Comparison of ENCODE assay signal across 18 cellular contexts in the genomic region with DNA sequence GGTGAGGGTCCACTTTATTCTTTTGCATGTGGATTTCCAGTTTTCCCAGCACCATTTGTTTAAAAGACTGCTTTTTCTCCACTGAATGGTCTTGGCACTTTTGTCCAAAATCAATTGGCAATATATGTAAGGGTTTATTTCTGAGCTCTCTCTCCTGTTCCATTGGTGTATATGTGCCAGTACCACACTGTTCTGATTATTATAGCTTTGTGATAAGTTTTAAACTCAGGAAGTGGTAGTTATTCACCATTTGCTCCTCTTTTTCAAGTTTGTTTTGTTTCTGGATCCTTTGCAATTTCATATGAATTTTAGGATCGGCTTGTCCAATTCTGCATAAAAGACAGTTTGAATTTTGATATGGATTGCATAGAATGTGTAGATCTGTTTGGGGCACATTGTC. TPM values are rescaled to one million over a fixed set of nuclear protein-coding genes. Genes with fewer than 3 reads are reported as not detected.
DNase-seq lines count a peak whose midpoint lies in the region; ATAC-seq, FAIRE-seq and TF ChIP-seq lines count a peak whose summit lies in the region.
"Had no signal": no experiment of that assay in that cellular context is flagged by ENCODE, and none has a peak within 500 bp of the region (broad histone marks: within the 10 kb centered on the region; RNA-seq: fewer than 3 reads in every experiment).

No MANE protein-coding gene starts in this region.

- no peak overlapping the region for H3K27ac ChIP-seq in neural progenitor cell
- no peak overlapping the region for H3K27ac ChIP-seq in HepG2 (ENCODE audit: extremely low read length, insufficient read depth, low read length)
- H3K27ac ChIP-seq: BLaER1 treated with 17β-estradiol and CSF1 and Interleukin-3, amounts not matched to agents 10 nM and 100 nM had no signal

- H3K9ac ChIP-seq in neural progenitor cell (no peak overlapping the region), HepG2 (ENCODE audit: insufficient read depth, low read depth, low read length) (no peak overlapping the region)
- H3K9ac ChIP-seq: BLaER1 treated with 17β-estradiol and CSF1 and Interleukin-3, amounts not matched to agents 10 nM and 100 nM had no signal

- H3K27ac Mint-ChIP-seq in activated naive CD4-positive, alpha-beta T cell treated with anti-CD3 and anti-CD28 coated beads, Interleukin-2, amount 50 U/mL, for 24 hours = no peak overlapping the region
- peak overlapping the region in 1 of 3 donors; percentile 20 for H3K27ac Mint-ChIP-seq in IgD-negative memory B cell
- no peak overlapping the region for H3K27ac Mint-ChIP-seq in activated T-helper 17 cell treated with anti-CD3 and anti-CD28 coated beads, Interleukin-2, amount 50 U/mL, for 72 hours
- no peak overlapping the region for H3K27ac Mint-ChIP-seq in neural progenitor cell
- H3K27ac Mint-ChIP-seq: H9 had no signal

- H3K9me3 ChIP-seq in neural progenitor cell (ENCODE audit: low read depth) (no peaks in the 10 kb centered on the region), HepG2 (ENCODE audit: low read length) (peaks cover 5% of the 10 kb centered on the region; the same call in 1 of the 2 replicates)

- H3K36me3 Mint-ChIP-seq in activated naive CD4-positive, alpha-beta T cell treated with anti-CD3 and anti-CD28 coated beads, Interleukin-2, amount 50 U/mL, for 24 hours = peaks cover 37% of the 10 kb centered on the region
- H3K36me3 Mint-ChIP-seq in IgD-negative memory B cell (peaks cover 27% of the 10 kb centered on the region), neural progenitor cell (peaks cover 52% of the 10 kb centered on the region)
- peaks cover 84% of the 10 kb centered on the region for H3K36me3 Mint-ChIP-seq in activated T-helper 17 cell treated with anti-CD3 and anti-CD28 coated beads, Interleukin-2, amount 50 U/mL, for 72 hours (ENCODE audit: low read depth)

- CTCF ChIA-PET in HepG2 (lab: Yijun Ruan, JAX; ENCODE audit: low intra/inter-chr PET ratio, low total read pairs) = no interaction called here

- peaks cover 60% of the 10 kb centered on the region for H3K4me1 Mint-ChIP-seq in activated naive CD4-positive, alpha-beta T cell treated with anti-CD3 and anti-CD28 coated beads, Interleukin-2, amount 50 U/mL, for 24 hours
- H3K4me1 Mint-ChIP-seq in IgD-negative memory B cell (peaks cover 16 to 29% (median 27%) of the 10 kb centered on the region in 3 donors), neural progenitor cell (peaks cover 14% of the 10 kb centered on the region)
- H3K4me1 Mint-ChIP-seq in activated T-helper 17 cell treated with anti-CD3 and anti-CD28 coated beads, Interleukin-2, amount 50 U/mL, for 72 hours = peaks cover 27% of the 10 kb centered on the region

- H3K36me3 ChIP-seq in neural progenitor cell (peaks cover 22% of the 10 kb centered on the region), HepG2 (replicated peaks in 1 of 2; ENCODE audit: control insufficient read depth in 1 of 2, insufficient read depth in 2 of 2, low read length in 2 of 2) (peaks cover 13 to 51% of the 10 kb centered on the region in 2 experiments; a peak in 4 of 5 replicates)

- H3K9me3 Mint-ChIP-seq in activated naive CD4-positive, alpha-beta T cell treated with anti-CD3 and anti-CD28 coated beads, Interleukin-2, amount 50 U/mL, for 24 hours = no peaks in the 10 kb centered on the region
- peaks cover 0 to 6% (median 3%) of the 10 kb centered on the region in 3 donors for H3K9me3 Mint-ChIP-seq in IgD-negative memory B cell
- peaks cover 3% of the 10 kb centered on the region for H3K9me3 Mint-ChIP-seq in activated T-helper 17 cell treated with anti-CD3 and anti-CD28 coated beads, Interleukin-2, amount 50 U/mL, for 72 hours
- H3K9me3 Mint-ChIP-seq in neural progenitor cell = peaks cover 26% of the 10 kb centered on the region

- H3K27me3 ChIP-seq in neural progenitor cell = no peaks in the 10 kb centered on the region
- no peaks in the 10 kb centered on the region; a peak in 1 of 5 replicates for H3K27me3 ChIP-seq in HepG2 (ENCODE audit: control insufficient read depth in 1 of 2, insufficient read depth in 2 of 2, low read length in 2 of 2)
- H3K27me3 ChIP-seq: BLaER1 treated with 17β-estradiol and CSF1 and Interleukin-3, amounts not matched to agents 10 nM and 100 nM had no signal

- H2AFZ ChIP-seq in neural progenitor cell (replicated peaks) (no peak overlapping the region), HepG2 (ENCODE audit: low read length) (no peak overlapping the region)

- DNase-seq in activated naive CD4-positive, alpha-beta T cell (lab: John Stamatoyannopoulos, UW) = no peak
- DNase-seq in neural progenitor cell (ENCODE audit: low spot score) = no peak
- DNase-seq in NCI-H1436 (lab: John Stamatoyannopoulos, UW) = no peak
- no peak for DNase-seq in HepG2 (ENCODE audit: low spot score)
- DNase-seq in stimulated activated naive CD4-positive, alpha-beta T cell treated with Interleukin-2 at 50 U/mL for 16 hours (lab: John Stamatoyannopoulos, UW) = no peak
- DNase-seq: H9; NCI-H1092 treated with DMSO at 0.1 percent for 48 hours; NCI-H2081; NCI-H2171 treated with DMSO at 0.1 percent for 48 hours; NK-92 treated with Interleukin-12 subunit alpha and Interleukin-12 subunit beta, amount 100 ng/mL, for 24 hours; Right ventricle myocardium superior had no signal

- TF ChIP-seq POLR2A in HepG2 (IDR thresholded peaks at IDR 0.05; ENCODE audit: insufficient read depth in 1 of 2, low read depth in 2 of 2, low read length in 2 of 2) = no peak

- FAIRE-seq in HepG2 (lab: Jason Lieb, UNC) = no peak
- FAIRE-seq: G401.6, HTR-8/SVneo had no signal

- H3K27me3 Mint-ChIP-seq in activated naive CD4-positive, alpha-beta T cell treated with anti-CD3 and anti-CD28 coated beads, Interleukin-2, amount 50 U/mL, for 24 hours = no peaks in the 10 kb centered on the region
- H3K27me3 Mint-ChIP-seq in IgD-negative memory B cell = no peaks in the 10 kb centered on the region
- H3K27me3 Mint-ChIP-seq in activated T-helper 17 cell treated with anti-CD3 and anti-CD28 coated beads, Interleukin-2, amount 50 U/mL, for 72 hours = no peaks in the 10 kb centered on the region
- H3K27me3 Mint-ChIP-seq in neural progenitor cell (ENCODE audit: insufficient read depth, low read depth) = peaks cover 2% of the 10 kb centered on the region

- POLR2A ChIA-PET in HepG2 (lab: Yijun Ruan, JAX) = interaction anchor here (12.4 kb wide), 1 partner anchor 24 kb away, joined by 190 read pairs; a partner anchor contains a TSS

- intact Hi-C loops in HepG2 (cut with micrococcal nuclease; ENCODE audit: unreplicated experiment) = no loop called here

- H3K79me2 ChIP-seq in neural progenitor cell (ENCODE audit: low read depth) (peaks cover 93% of the 10 kb centered on the region), HepG2 (ENCODE audit: insufficient read depth, low read length) (peaks cover 85% of the 10 kb centered on the region)

- no TSS peak for BruUV-seq in HepG2 (replicated peaks; lab: Mats Ljungman, UMichigan)

- no peak overlapping the region for H3K4me2 ChIP-seq in neural progenitor cell
- no peak overlapping the region for H3K4me2 ChIP-seq in HepG2 (ENCODE audit: low read depth, low read length)
- H3K4me2 ChIP-seq: BLaER1 treated with 17β-estradiol and CSF1 and Interleukin-3, amounts not matched to agents 10 nM and 100 nM had no signal

- H4K20me1 ChIP-seq in neural progenitor cell (ENCODE audit: low read depth) = peaks cover 12% of the 10 kb centered on the region
- H4K20me1 ChIP-seq in HepG2 (ENCODE audit: insufficient read depth, low read length) = no peaks in the 10 kb centered on the region; the same call in 1 of the 2 replicates

- H3K4me3 ChIP-seq in neural progenitor cell (no peak overlapping the region), HepG2 (replicated peaks in 1 of 3; ENCODE audit: insufficient read depth in 1 of 3, low read depth in 2 of 3, low read length in 3 of 3) (no peak overlapping the region)
- H3K4me3 ChIP-seq: BLaER1 treated with 17β-estradiol and CSF1 and Interleukin-3, amounts not matched to agents 10 nM and 100 nM had no signal

- TF ChIP-seq EP300 in HepG2 (IDR thresholded peaks at IDR 0.05; ENCODE audit: low read depth in 2 of 2, low read length in 2 of 2) (no peak), HepG2 (CRISPR knock-in tag; IDR thresholded peaks at IDR 0.05; ENCODE audit: borderline replicate concordance) (no peak)

- peaks cover 6% of the 10 kb centered on the region for H3K4me1 ChIP-seq in neural progenitor cell
- H3K4me1 ChIP-seq in HepG2 (ENCODE audit: insufficient read depth, low read length) = peaks cover 32% of the 10 kb centered on the region

- TF ChIP-seq RAD21 in HepG2 (CRISPR knock-in tag; IDR thresholded peaks at IDR 0.05) = no peak

- no peak for TF ChIP-seq CTCF in neural progenitor cell (IDR thresholded peaks at IDR 0.05)
- no peak for TF ChIP-seq CTCF in HepG2 (CRISPR knock-in tag; IDR thresholded peaks at IDR 0.05)

- H3K4me3 Mint-ChIP-seq in activated naive CD4-positive, alpha-beta T cell treated with anti-CD3 and anti-CD28 coated beads, Interleukin-2, amount 50 U/mL, for 24 hours = peak overlapping the region; percentile 31
- H3K4me3 Mint-ChIP-seq in IgD-negative memory B cell (peak overlapping the region in 3 of 4 donors; percentile 2 to 63 (median 53)), neural progenitor cell (peak overlapping the region; percentile 41)
- H3K4me3 Mint-ChIP-seq in activated T-helper 17 cell treated with anti-CD3 and anti-CD28 coated beads, Interleukin-2, amount 50 U/mL, for 72 hours = peak overlapping the region; percentile 23

- WGBS in HepG2 (ENCODE audit: low lambda C conversion rate) = 98% methylated on average over 1 of the region's 1 CpG

- in situ Hi-C loops in HepG2 (cut with HindIII; ENCODE audit: extremely low pct_ligation_motif_present, low pct_unique_long_range_greater_than_20kb) = no loop called here

- no peak for ATAC-seq in activated T-helper 17 cell treated with anti-CD3 and anti-CD28 coated beads, Interleukin-2, amount 50 U/mL, for 72 hours (replicated peaks)
- ATAC-seq in HepG2 = no peak

- H3F3A ChIP-seq in neural progenitor cell (ENCODE audit: low read depth) = no peaks in the 10 kb centered on the region

RNA-seq across cellular contexts. Expression of a gene that starts 4.4 kb away (rescaled TPM):
- polyA plus RNA-seq in IgD-negative memory B cell (59.4 TPM), HepG2 (2011; rRNA removed) (23.0 and 32.8 TPM in 2 replicates)
- total RNA-seq in activated T-helper 17 cell treated with anti-CD3 and anti-CD28 coated beads, Interleukin-2, amount 50 U/mL, for 72 hours = 10 to 100 TPM; 18.3 to 24.7 TPM
- total RNA-seq in neural progenitor cell (ENCODE audit: low replicate concordance) (8.2 and 26.8 TPM in 2 replicates), HepG2 (2016; rRNA removed; fragmentation: Illumina TruSeq; extraction: Trizol) (40.2 and 41.9 TPM in 2 replicates)
- total RNA-seq in HepG2 (2016; cell fraction: cytosol; rRNA removed; fragmentation: Illumina TruSeq; extraction: Trizol; ENCODE audit: low read depth) = 34.8 and 37.0 TPM in 2 replicates
- 37.7 and 46.6 TPM in 2 replicates for total RNA-seq in HepG2 (2016; cell fraction: insoluble cytoplasmic fraction; rRNA removed; fragmentation: Illumina TruSeq; extraction: Trizol)
- 18.3 and 22.0 TPM in 2 replicates for total RNA-seq in HepG2 (2016; cell fraction: membrane; rRNA removed; fragmentation: Illumina TruSeq; extraction: Trizol)
- total RNA-seq in HepG2 (2016; cell fraction: nucleus; rRNA removed; fragmentation: Illumina TruSeq; extraction: Trizol) = 23.9 and 24.8 TPM in 2 replicates
- 17.1 and 24.8 TPM in 2 replicates for polyA plus RNA-seq in HepG2 (2011; cell fraction: cytosol; rRNA removed)
- 93.0 and 104 TPM in 2 replicates for polyA plus RNA-seq in HepG2 (2011; cell fraction: nucleus; rRNA removed)
- 16.8 and 17.7 TPM in 2 replicates for polyA plus RNA-seq in HepG2 (2012)
- polyA plus RNA-seq in HepG2 (2016; cell fraction: cytosol; fragmentation: Illumina TruSeq; extraction: Trizol; ENCODE audit: low read depth) = 4.5 and 5.1 TPM in 2 replicates
- polyA plus RNA-seq in HepG2 (2016; cell fraction: insoluble cytoplasmic fraction; fragmentation: Illumina TruSeq; extraction: Trizol; ENCODE audit: low read depth) = 36.0 and 43.8 TPM in 2 replicates
- polyA plus RNA-seq in HepG2 (2016; cell fraction: membrane; fragmentation: Illumina TruSeq; extraction: Trizol; ENCODE audit: low read depth) = 9.1 and 10.0 TPM in 2 replicates
- polyA plus RNA-seq in HepG2 (2016; cell fraction: nucleus; fragmentation: Illumina TruSeq; extraction: Trizol; ENCODE audit: insufficient read depth, low read depth) = 70.9 and 80.9 TPM in 2 replicates
- 12.8 and 40.1 TPM in 2 replicates for polyA minus RNA-seq in HepG2 (2011; rRNA and poly(A)+ RNA removed; ENCODE audit: low replicate concordance)
- polyA minus RNA-seq in HepG2 (2011; cell fraction: cytosol; rRNA and poly(A)+ RNA removed) = 9.3 and 9.5 TPM in 2 replicates
- 13.8 and 15.9 TPM in 2 replicates for polyA minus RNA-seq in HepG2 (2011; cell fraction: nucleus; rRNA and poly(A)+ RNA removed)

RNA-seq across cellular contexts. Expression of a gene that starts 4.4 kb away (rescaled TPM):
- polyA plus RNA-seq in IgD-negative memory B cell (64.3 TPM), HepG2 (2011; rRNA removed) (32.0 and 42.8 TPM in 2 replicates)
- 10 to 100 TPM; 43.8 to 55.8 TPM for total RNA-seq in activated T-helper 17 cell treated with anti-CD3 and anti-CD28 coated beads, Interleukin-2, amount 50 U/mL, for 72 hours
- total RNA-seq in neural progenitor cell (ENCODE audit: low replicate concordance) (18.3 and 32.6 TPM in 2 replicates), HepG2 (2016; rRNA removed; fragmentation: Illumina TruSeq; extraction: Trizol) (33.7 and 51.1 TPM in 2 replicates)
- 9.6 and 11.5 TPM in 2 replicates for total RNA-seq in HepG2 (2016; cell fraction: cytosol; rRNA removed; fragmentation: Illumina TruSeq; extraction: Trizol; ENCODE audit: low read depth)
- 31.8 and 53.2 TPM in 2 replicates for total RNA-seq in HepG2 (2016; cell fraction: insoluble cytoplasmic fraction; rRNA removed; fragmentation: Illumina TruSeq; extraction: Trizol)
- 22.2 and 23.1 TPM in 2 replicates for total RNA-seq in HepG2 (2016; cell fraction: membrane; rRNA removed; fragmentation: Illumina TruSeq; extraction: Trizol)
- 37.5 and 46.0 TPM in 2 replicates for total RNA-seq in HepG2 (2016; cell fraction: nucleus; rRNA removed; fragmentation: Illumina TruSeq; extraction: Trizol)
- polyA plus RNA-seq in HepG2 (2011; cell fraction: cytosol; rRNA removed) = 48.5 and 49.6 TPM in 2 replicates
- 123 and 125 TPM in 2 replicates for polyA plus RNA-seq in HepG2 (2011; cell fraction: nucleus; rRNA removed)
- 26.6 and 30.7 TPM in 2 replicates for polyA plus RNA-seq in HepG2 (2012)
- polyA plus RNA-seq in HepG2 (2016; cell fraction: cytosol; fragmentation: Illumina TruSeq; extraction: Trizol; ENCODE audit: low read depth) = 8.8 and 9.1 TPM in 2 replicates
- polyA plus RNA-seq in HepG2 (2016; cell fraction: insoluble cytoplasmic fraction; fragmentation: Illumina TruSeq; extraction: Trizol; ENCODE audit: low read depth) = 30.0 and 34.6 TPM in 2 replicates
- polyA plus RNA-seq in HepG2 (2016; cell fraction: membrane; fragmentation: Illumina TruSeq; extraction: Trizol; ENCODE audit: low read depth) = 12.6 and 13.5 TPM in 2 replicates
- polyA plus RNA-seq in HepG2 (2016; cell fraction: nucleus; fragmentation: Illumina TruSeq; extraction: Trizol; ENCODE audit: insufficient read depth, low read depth) = 86.0 and 91.0 TPM in 2 replicates
- 28.5 and 35.1 TPM in 2 replicates for polyA minus RNA-seq in HepG2 (2011; rRNA and poly(A)+ RNA removed; ENCODE audit: low replicate concordance)
- 10.4 and 12.4 TPM in 2 replicates for polyA minus RNA-seq in HepG2 (2011; cell fraction: cytosol; rRNA and poly(A)+ RNA removed)
- polyA minus RNA-seq in HepG2 (2011; cell fraction: nucleus; rRNA and poly(A)+ RNA removed) = 55.9 and 67.1 TPM in 2 replicates

RNA-seq across cellular contexts. Expression of a gene that starts 15.7 kb away (rescaled TPM):
- polyA plus RNA-seq in IgD-negative memory B cell = not detected
- total RNA-seq in activated T-helper 17 cell treated with anti-CD3 and anti-CD28 coated beads, Interleukin-2, amount 50 U/mL, for 72 hours = not detected
- 0.25 TPM in 1 of 2 replicates, not detected in the other for total RNA-seq in neural progenitor cell (ENCODE audit: low replicate concordance)
- not detected in 2 replicates for total RNA-seq in HepG2 (2016; rRNA removed; fragmentation: Illumina TruSeq; extraction: Trizol)
- total RNA-seq in HepG2 (2016; cell fraction: cytosol; rRNA removed; fragmentation: Illumina TruSeq; extraction: Trizol; ENCODE audit: low read depth) = not detected in 2 replicates
- not detected in 2 replicates for total RNA-seq in HepG2 (2016; cell fraction: insoluble cytoplasmic fraction; rRNA removed; fragmentation: Illumina TruSeq; extraction: Trizol)
- not detected in 2 replicates for total RNA-seq in HepG2 (2016; cell fraction: membrane; rRNA removed; fragmentation: Illumina TruSeq; extraction: Trizol)
- total RNA-seq in HepG2 (2016; cell fraction: nucleus; rRNA removed; fragmentation: Illumina TruSeq; extraction: Trizol) = not detected in 2 replicates
- 0.24 and 0.86 TPM in 2 replicates for polyA plus RNA-seq in HepG2 (2011; rRNA removed)
- polyA plus RNA-seq in HepG2 (2011; cell fraction: cytosol; rRNA removed) = 0.45 and 1.3 TPM in 2 replicates
- polyA plus RNA-seq in HepG2 (2011; cell fraction: nucleus; rRNA removed) = 22.5 and 36.0 TPM in 2 replicates
- 0.55 TPM in 1 of 2 replicates, not detected in the other for polyA plus RNA-seq in HepG2 (2012)
- 0.45 and 0.48 TPM in 2 replicates for polyA plus RNA-seq in HepG2 (2016; cell fraction: cytosol; fragmentation: Illumina TruSeq; extraction: Trizol; ENCODE audit: low read depth)
- polyA plus RNA-seq in HepG2 (2016; cell fraction: insoluble cytoplasmic fraction; fragmentation: Illumina TruSeq; extraction: Trizol; ENCODE audit: low read depth) = 0.32 TPM in 1 of 2 replicates, not detected in the other
- polyA plus RNA-seq in HepG2 (2016; cell fraction: membrane; fragmentation: Illumina TruSeq; extraction: Trizol; ENCODE audit: low read depth) = 0.37 and 0.71 TPM in 2 replicates
- not detected in 2 replicates for polyA plus RNA-seq in HepG2 (2016; cell fraction: nucleus; fragmentation: Illumina TruSeq; extraction: Trizol; ENCODE audit: insufficient read depth, low read depth)
- polyA minus RNA-seq in HepG2 (2011; rRNA and poly(A)+ RNA removed; ENCODE audit: low replicate concordance) = not detected in 2 replicates
- not detected in 2 replicates for polyA minus RNA-seq in HepG2 (2011; cell fraction: cytosol; rRNA and poly(A)+ RNA removed)
- not detected in 2 replicates for polyA minus RNA-seq in HepG2 (2011; cell fraction: nucleus; rRNA and poly(A)+ RNA removed)
- total RNA-seq: A673, H9 had no signal

RNA-seq across cellular contexts. Expression of a gene that starts 24.3 kb away (rescaled TPM):
- 81.2 TPM for polyA plus RNA-seq in IgD-negative memory B cell
- total RNA-seq in activated T-helper 17 cell treated with anti-CD3 and anti-CD28 coated beads, Interleukin-2, amount 50 U/mL, for 72 hours = 10 to 100 TPM in 1 of 2 donors, 1 to 10 TPM in 1; 9.8 to 24.8 TPM
- total RNA-seq in neural progenitor cell (ENCODE audit: low replicate concordance) = 0.47 and 10.9 TPM in 2 replicates
- total RNA-seq in HepG2 (2016; rRNA removed; fragmentation: Illumina TruSeq; extraction: Trizol) = 51.5 and 61.5 TPM in 2 replicates
- 59.8 and 81.2 TPM in 2 replicates for total RNA-seq in HepG2 (2016; cell fraction: cytosol; rRNA removed; fragmentation: Illumina TruSeq; extraction: Trizol; ENCODE audit: low read depth)
- total RNA-seq in HepG2 (2016; cell fraction: insoluble cytoplasmic fraction; rRNA removed; fragmentation: Illumina TruSeq; extraction: Trizol) = 46.5 and 57.9 TPM in 2 replicates
- total RNA-seq in HepG2 (2016; cell fraction: membrane; rRNA removed; fragmentation: Illumina TruSeq; extraction: Trizol) = 59.4 and 77.4 TPM in 2 replicates
- total RNA-seq in HepG2 (2016; cell fraction: nucleus; rRNA removed; fragmentation: Illumina TruSeq; extraction: Trizol) = 31.7 and 32.4 TPM in 2 replicates
- polyA plus RNA-seq in HepG2 (2011; rRNA removed) = 13.0 and 23.5 TPM in 2 replicates
- polyA plus RNA-seq in HepG2 (2011; cell fraction: cytosol; rRNA removed) = 20.4 and 43.4 TPM in 2 replicates
- 145 and 202 TPM in 2 replicates for polyA plus RNA-seq in HepG2 (2011; cell fraction: nucleus; rRNA removed)
- 14.6 and 20.3 TPM in 2 replicates for polyA plus RNA-seq in HepG2 (2012)
- polyA plus RNA-seq in HepG2 (2016; cell fraction: cytosol; fragmentation: Illumina TruSeq; extraction: Trizol; ENCODE audit: low read depth) = 90.7 and 108 TPM in 2 replicates
- 72.4 and 82.2 TPM in 2 replicates for polyA plus RNA-seq in HepG2 (2016; cell fraction: insoluble cytoplasmic fraction; fragmentation: Illumina TruSeq; extraction: Trizol; ENCODE audit: low read depth)
- 75.9 and 77.5 TPM in 2 replicates for polyA plus RNA-seq in HepG2 (2016; cell fraction: membrane; fragmentation: Illumina TruSeq; extraction: Trizol; ENCODE audit: low read depth)
- polyA plus RNA-seq in HepG2 (2016; cell fraction: nucleus; fragmentation: Illumina TruSeq; extraction: Trizol; ENCODE audit: insufficient read depth, low read depth) = 89.9 and 96.0 TPM in 2 replicates
- 2.1 and 20.3 TPM in 2 replicates for polyA minus RNA-seq in HepG2 (2011; rRNA and poly(A)+ RNA removed; ENCODE audit: low replicate concordance)
- 22.2 and 31.7 TPM in 2 replicates for polyA minus RNA-seq in HepG2 (2011; cell fraction: cytosol; rRNA and poly(A)+ RNA removed)
- polyA minus RNA-seq in HepG2 (2011; cell fraction: nucleus; rRNA and poly(A)+ RNA removed) = 13.2 and 15.8 TPM in 2 replicates

RNA-seq across cellular contexts. Expression of a gene that starts 27.4 kb away (rescaled TPM):
- polyA plus RNA-seq in IgD-negative memory B cell (2.0 TPM), HepG2 (2011; rRNA removed) (95.9 and 105 TPM in 2 replicates)
- total RNA-seq in activated T-helper 17 cell treated with anti-CD3 and anti-CD28 coated beads, Interleukin-2, amount 50 U/mL, for 72 hours = 10 to 100 TPM; 30.5 to 35.1 TPM
- total RNA-seq in neural progenitor cell (ENCODE audit: low replicate concordance) (12.0 and 58.0 TPM in 2 replicates), HepG2 (2016; rRNA removed; fragmentation: Illumina TruSeq; extraction: Trizol) (47.4 and 91.4 TPM in 2 replicates)
- 129 and 134 TPM in 2 replicates for total RNA-seq in HepG2 (2016; cell fraction: cytosol; rRNA removed; fragmentation: Illumina TruSeq; extraction: Trizol; ENCODE audit: low read depth)
- total RNA-seq in HepG2 (2016; cell fraction: insoluble cytoplasmic fraction; rRNA removed; fragmentation: Illumina TruSeq; extraction: Trizol) = 39.6 and 94.5 TPM in 2 replicates
- total RNA-seq in HepG2 (2016; cell fraction: membrane; rRNA removed; fragmentation: Illumina TruSeq; extraction: Trizol) = 171 and 186 TPM in 2 replicates
- 92.1 and 130 TPM in 2 replicates for total RNA-seq in HepG2 (2016; cell fraction: nucleus; rRNA removed; fragmentation: Illumina TruSeq; extraction: Trizol)
- 36.7 and 62.3 TPM in 2 replicates for polyA plus RNA-seq in HepG2 (2011; cell fraction: cytosol; rRNA removed)
- 581 and 754 TPM in 2 replicates for polyA plus RNA-seq in HepG2 (2011; cell fraction: nucleus; rRNA removed)
- polyA plus RNA-seq in HepG2 (2012) = 65.4 and 92.2 TPM in 2 replicates
- 354 and 372 TPM in 2 replicates for polyA plus RNA-seq in HepG2 (2016; cell fraction: cytosol; fragmentation: Illumina TruSeq; extraction: Trizol; ENCODE audit: low read depth)
- polyA plus RNA-seq in HepG2 (2016; cell fraction: insoluble cytoplasmic fraction; fragmentation: Illumina TruSeq; extraction: Trizol; ENCODE audit: low read depth) = 107 and 130 TPM in 2 replicates
- polyA plus RNA-seq in HepG2 (2016; cell fraction: membrane; fragmentation: Illumina TruSeq; extraction: Trizol; ENCODE audit: low read depth) = 352 and 381 TPM in 2 replicates
- polyA plus RNA-seq in HepG2 (2016; cell fraction: nucleus; fragmentation: Illumina TruSeq; extraction: Trizol; ENCODE audit: insufficient read depth, low read depth) = 510 and 535 TPM in 2 replicates
- 23.9 and 51.3 TPM in 2 replicates for polyA minus RNA-seq in HepG2 (2011; rRNA and poly(A)+ RNA removed; ENCODE audit: low replicate concordance)
- polyA minus RNA-seq in HepG2 (2011; cell fraction: cytosol; rRNA and poly(A)+ RNA removed) = 24.3 and 27.0 TPM in 2 replicates
- polyA minus RNA-seq in HepG2 (2011; cell fraction: nucleus; rRNA and poly(A)+ RNA removed) = 61.3 and 75.8 TPM in 2 replicates
